ENCODE assay signal across 28 cellular contexts in the genomic region with DNA sequence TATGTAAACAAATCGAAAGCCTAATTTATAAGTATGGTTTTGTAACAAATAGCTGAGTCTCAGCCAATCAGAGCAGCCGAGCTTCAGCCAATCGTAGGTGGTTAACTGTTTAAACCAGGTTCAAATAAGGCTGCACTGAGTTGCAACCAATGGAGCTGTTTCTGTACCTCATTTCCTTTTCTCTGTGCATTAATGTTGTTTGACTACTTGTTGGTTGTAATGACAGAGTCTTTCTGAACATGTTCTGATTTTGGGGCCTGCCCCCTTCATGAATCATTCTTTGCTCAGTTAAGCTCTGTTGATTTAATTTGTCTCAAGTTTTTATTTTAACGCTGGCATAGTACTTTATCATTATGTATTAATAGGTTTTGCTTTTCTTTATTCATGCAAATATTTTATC.
"Had no signal": no experiment of that assay in that cellular context is flagged by ENCODE, and none has a peak within 500 bp of the region (broad histone marks: within the 10 kb centered on the region; RNA-seq: fewer than 3 reads in every experiment).

No MANE protein-coding gene starts in this region.

- H3K9me3 ChIP-seq: breast epithelium had no signal

- DNase-seq: activated CD4-positive, alpha-beta T cell treated with anti-CD3 and anti-CD28 coated beads for 48 hours; activated CD4-positive, alpha-beta T cell treated with anti-CD3 and anti-CD28 coated beads, Interleukin-2, amount 50 U/mL, for 4 hours; activated CD8-positive, alpha-beta memory T cell treated with anti-CD3 and anti-CD28 coated beads, Interleukin-2, amount 50 U/mL, for 48 hours; activated CD8-positive, alpha-beta T cell treated with anti-CD3 and anti-CD28 coated beads, Interleukin-2, amount 10 ng/mL, durations not matched to agents 7 days and 5 days; activated effector memory CD4-positive, alpha-beta T cell treated with Interleukin-2 at 50 U/mL for 16 hours; activated naive CD4-positive, alpha-beta T cell; activated T-cell treated with anti-CD3 and anti-CD28 coated beads, Interleukin-2, amount 50 U/mL, for 24 hours; aorta; central memory CD4-positive, alpha-beta T cell; IMR-90; Kasumi-1; KBM-7; NCI-H1092 treated with DMSO at 0.1 percent for 48 hours; NCI-H1417 treated with DMSO at 0.1 percent for 48 hours; NCI-H187; NCI-H2081 treated with DMSO at 0.1 percent for 48 hours; NCI-H446; NCI-H524; PC-9; T-cell; T-helper 2 cell; T1000 had no signal

- H3K9me3 Mint-ChIP-seq: activated naive CD4-positive, alpha-beta T cell treated with anti-CD3 and anti-CD28 coated beads, Interleukin-2, amount 50 U/mL, for 24 hours; activated T-cell treated with anti-CD3 and anti-CD28 coated beads, Interleukin-2, amount 50 U/mL, for 24 hours; activated T-helper 1 cell treated with anti-CD3 and anti-CD28 coated beads, Interleukin-12 subunit alpha, Interleukin-12 subunit beta, Interleukin-2, Interleukin-4 antibody, amounts not matched to agents 30 ng/mL and 10 ng/mL and 1 ng/mL, durations not matched to agents 14 hours and 24 hours and 36 hours; T-cell had no signal

- H3K36me3 ChIP-seq: breast epithelium had no signal

- H3K27me3 ChIP-seq: breast epithelium had no signal

- H3K27me3 Mint-ChIP-seq: activated naive CD4-positive, alpha-beta T cell treated with anti-CD3 and anti-CD28 coated beads, Interleukin-2, amount 50 U/mL, for 24 hours; activated T-cell treated with anti-CD3 and anti-CD28 coated beads, Interleukin-2, amount 50 U/mL, for 24 hours; T-cell had no signal

- H3K27ac Mint-ChIP-seq: activated CD8-positive, alpha-beta T cell treated with anti-CD3 and anti-CD28 coated beads, Interleukin-2, amount 10 ng/mL, durations not matched to agents 7 days and 5 days; activated naive CD4-positive, alpha-beta T cell treated with anti-CD3 and anti-CD28 coated beads, Interleukin-2, amount 50 U/mL, for 24 hours; activated T-cell treated with anti-CD3 and anti-CD28 coated beads, Interleukin-2, amount 50 U/mL, for 24 hours; activated T-helper 1 cell treated with anti-CD3 and anti-CD28 coated beads, Interleukin-12 subunit alpha, Interleukin-12 subunit beta, Interleukin-2, Interleukin-4 antibody, amounts not matched to agents 30 ng/mL and 10 ng/mL and 1 ng/mL, durations not matched to agents 14 hours and 24 hours and 36 hours; T-cell had no signal

- H3K4me1 ChIP-seq: breast epithelium had no signal

- H3K4me3 ChIP-seq: breast epithelium, PC-9, SK-N-MC had no signal

- ATAC-seq: activated CD8-positive, alpha-beta T cell treated with anti-CD3 and anti-CD28 coated beads, Interleukin-2, amount 10 ng/mL, durations not matched to agents 7 days and 5 days; Right ventricle myocardium inferior; T-cell had no signal

- H3K4me3 Mint-ChIP-seq: activated CD8-positive, alpha-beta T cell treated with anti-CD3 and anti-CD28 coated beads, Interleukin-2, amount 10 ng/mL, durations not matched to agents 7 days and 5 days; activated naive CD4-positive, alpha-beta T cell treated with anti-CD3 and anti-CD28 coated beads, Interleukin-2, amount 50 U/mL, for 24 hours; activated T-cell treated with anti-CD3 and anti-CD28 coated beads, Interleukin-2, amount 50 U/mL, for 24 hours; activated T-helper 1 cell treated with anti-CD3 and anti-CD28 coated beads, Interleukin-12 subunit alpha, Interleukin-12 subunit beta, Interleukin-2, Interleukin-4 antibody, amounts not matched to agents 30 ng/mL and 10 ng/mL and 1 ng/mL, durations not matched to agents 14 hours and 24 hours and 36 hours; T-cell had no signal

- H3K36me3 Mint-ChIP-seq: T-cell had no signal

- H3K27ac ChIP-seq: breast epithelium, PC-9, SK-N-MC, VCaP had no signal
